Comparison of ENCODE assay signal across 11 cellular contexts in the genomic region with DNA sequence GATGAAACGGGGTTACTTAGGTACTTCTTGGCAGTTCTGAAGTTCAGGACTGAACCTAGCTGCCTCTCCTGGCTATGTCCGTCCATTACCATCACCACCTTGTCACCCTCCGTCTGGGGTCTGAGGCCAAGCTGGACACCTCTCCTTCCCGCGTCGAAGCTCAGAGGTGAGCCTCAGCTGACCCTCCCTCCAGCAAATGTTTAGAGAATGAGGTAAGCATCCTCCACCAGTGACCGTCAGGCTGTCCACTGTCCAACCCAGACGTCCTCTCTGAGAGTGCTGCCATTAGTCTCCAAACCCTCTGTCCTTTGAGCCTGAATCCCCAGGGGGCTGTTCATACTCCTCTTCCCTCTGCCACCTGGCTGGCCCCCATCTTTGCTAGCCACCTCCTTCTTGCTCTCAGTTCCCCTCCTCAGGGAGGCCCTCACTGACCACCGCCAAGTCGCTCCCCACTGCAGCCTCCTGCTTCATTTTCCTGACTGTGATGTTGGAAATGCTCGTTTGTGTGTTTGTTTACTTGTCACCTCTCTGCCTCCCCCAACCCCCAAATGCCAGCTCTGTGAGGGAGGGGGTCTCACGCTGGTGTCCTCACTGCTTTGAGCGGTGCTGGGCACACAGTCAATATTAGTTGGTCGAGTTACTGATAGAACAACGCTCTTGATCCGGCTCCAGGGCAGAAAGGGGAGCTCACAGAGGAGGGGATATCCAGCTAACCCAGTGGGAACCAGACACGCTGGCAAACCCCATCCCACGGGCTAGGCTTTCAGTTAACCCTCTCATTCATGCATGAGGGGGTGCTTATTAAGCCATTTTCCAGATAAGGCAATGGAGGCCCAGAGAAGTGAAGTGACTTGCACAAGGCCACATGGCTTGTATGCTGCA.
DNase-seq lines count a peak whose midpoint lies in the region; ATAC-seq, FAIRE-seq and TF ChIP-seq lines count a peak whose summit lies in the region.
"Had no signal": no experiment of that assay in that cellular context is flagged by ENCODE, and none has a peak within 500 bp of the region (broad histone marks: within the 10 kb centered on the region; RNA-seq: fewer than 3 reads in every experiment).

No MANE protein-coding gene starts in this region.

- TF ChIP-seq CTCF in DND-41 (IDR thresholded peaks at IDR 0.05; ENCODE audit: borderline replicate concordance, extremely low read depth, low read length, poor library complexity, severe bottlenecking) (no peak), astrocyte (IDR thresholded peaks at IDR 0.05; ENCODE audit: insufficient read depth, low read depth, low read length) (no peak), natural killer cell (IDR thresholded peaks at IDR 0.05) (no peak), body of pancreas (IDR thresholded peaks at IDR 0.05) (no peak), ascending aorta (IDR thresholded peaks at IDR 0.05) (no peak)

- H3K36me3 ChIP-seq in BLaER1 (peaks cover 27% of the 10 kb centered on the region), DND-41 (ENCODE audit: insufficient read depth, low read length) (no peaks in the 10 kb centered on the region), astrocyte (ENCODE audit: insufficient read depth, low read length) (no peaks in the 10 kb centered on the region), body of pancreas (replicated peaks in 1 of 2; ENCODE audit: insufficient read depth in 1 of 2, low read depth in 2 of 2) (no peaks in the 10 kb centered on the region), ascending aorta (no peaks in the 10 kb centered on the region)

- H3K4me1 ChIP-seq in BLaER1 (peaks cover 100% of the 10 kb centered on the region), DND-41 (ENCODE audit: insufficient read depth, low read length) (peaks cover 24% of the 10 kb centered on the region), astrocyte (ENCODE audit: insufficient read depth, low read length) (peaks cover 6% of the 10 kb centered on the region), body of pancreas (no peaks in the 10 kb centered on the region), ascending aorta (no peaks in the 10 kb centered on the region)

- H4K20me1 ChIP-seq in BLaER1 (peaks cover 100% of the 10 kb centered on the region), DND-41 (ENCODE audit: insufficient read depth, low read length) (no peaks in the 10 kb centered on the region; the same call in 1 of the 2 replicates), astrocyte (ENCODE audit: insufficient read depth, low read length) (peaks cover 34% of the 10 kb centered on the region)

- H3K4me2 ChIP-seq in BLaER1: peak overlapping the region; percentile 98
- no peak overlapping the region for H3K4me2 ChIP-seq in DND-41 (ENCODE audit: insufficient read depth, low read length)
- H3K4me2 ChIP-seq in astrocyte (ENCODE audit: low read length): no peak overlapping the region
- H3K4me2 ChIP-seq: GM23338 had no signal

- H3K4me1 Mint-ChIP-seq in astrocyte (ENCODE audit: low read depth, unreplicated experiment): peaks cover 30% of the 10 kb centered on the region
- peaks cover 92 to 98% of the 10 kb centered on the region in 2 donors for H3K4me1 Mint-ChIP-seq in natural killer cell

- DNase-seq in DND-41 (no peak), astrocyte (ENCODE audit: low read depth) (no peak), natural killer cell (no peak), ureter (ENCODE audit: low spot score) (no peak), body of pancreas (no peak), ascending aorta (ENCODE audit: low spot score in 2 of 2) (no peak)
- DNase-seq: NCI-H446 treated with DMSO at 0.1 percent for 48 hours; stimulated activated CD4-positive, alpha-beta T cell treated with anti-CD3 and anti-CD28 coated beads, Interleukin-2, amount 100 ng/mL, for 48 hours had no signal

- H3K9me3 Mint-ChIP-seq in astrocyte (ENCODE audit: unreplicated experiment): no peaks in the 10 kb centered on the region
- no peaks in the 10 kb centered on the region for H3K9me3 Mint-ChIP-seq in natural killer cell
- H3K9me3 Mint-ChIP-seq: GM23338 had no signal

- H3K9ac ChIP-seq in BLaER1: peak overlapping the region; percentile 55
- no peak overlapping the region for H3K9ac ChIP-seq in DND-41 (ENCODE audit: low read depth, low read length)
- H3K9ac ChIP-seq in astrocyte (ENCODE audit: low read length): no peak overlapping the region

- H3K27me3 ChIP-seq in BLaER1: no peaks in the 10 kb centered on the region
- H3K27me3 ChIP-seq in DND-41 (ENCODE audit: insufficient read depth, low read length, poor library complexity): no peaks in the 10 kb centered on the region
- H3K27me3 ChIP-seq in astrocyte (ENCODE audit: insufficient read depth, low read length): no peaks in the 10 kb centered on the region
- no peaks in the 10 kb centered on the region for H3K27me3 ChIP-seq in body of pancreas
- no peaks in the 10 kb centered on the region for H3K27me3 ChIP-seq in ascending aorta

- H3K27ac ChIP-seq in BLaER1 (peak overlapping the region; percentile 98), DND-41 (ENCODE audit: low read length) (peak overlapping the region; percentile 18; the same call in 1 of the 2 replicates), astrocyte (ENCODE audit: low read depth, low read length) (no peak overlapping the region), body of pancreas (peak overlapping the region in 1 of 4 donors; percentile 15), ascending aorta (no peak overlapping the region)

- peak overlapping the region; percentile 23; the same call in 1 of the 2 replicates for H3K4me3 ChIP-seq in BLaER1
- H3K4me3 ChIP-seq in DND-41 (ENCODE audit: low read depth in 1 of 2, low read length in 2 of 2): no peak overlapping the region
- no peak overlapping the region for H3K4me3 ChIP-seq in astrocyte (ENCODE audit: insufficient read depth, low read depth, low read length)
- no peak overlapping the region for H3K4me3 ChIP-seq in body of pancreas
- H3K4me3 ChIP-seq in ascending aorta: no peak overlapping the region
- H3K4me3 ChIP-seq: GM23338 had no signal

- H3K4me3 Mint-ChIP-seq in astrocyte (ENCODE audit: unreplicated experiment) (no peak overlapping the region), natural killer cell (peak overlapping the region; percentile 84)
- H3K4me3 Mint-ChIP-seq: GM23338 had no signal

- no peak for FAIRE-seq in astrocyte (lab: Jason Lieb, UNC)

- H2AFZ ChIP-seq in DND-41 (ENCODE audit: low read depth, low read length): no peak overlapping the region
- no peak overlapping the region for H2AFZ ChIP-seq in astrocyte (ENCODE audit: low read depth, low read length)
- H2AFZ ChIP-seq: GM23338 had no signal

- peaks cover 4% of the 10 kb centered on the region for H3K27me3 Mint-ChIP-seq in astrocyte (ENCODE audit: low read depth, unreplicated experiment)
- no peaks in the 10 kb centered on the region for H3K27me3 Mint-ChIP-seq in natural killer cell (ENCODE audit: low read depth in 2 of 2)

- H3K27ac Mint-ChIP-seq in astrocyte (ENCODE audit: unreplicated experiment) (peak overlapping the region; percentile 72), natural killer cell (peak overlapping the region; percentile 98 to 99)
- H3K27ac Mint-ChIP-seq: GM23338 had no signal

- no peak for TF ChIP-seq POLR2A in body of pancreas (IDR thresholded peaks at IDR 0.05)

- intact Hi-C loops in natural killer cell (cut with micrococcal nuclease): no loop called here
- intact Hi-C loops in body of pancreas (cut with DNase I): no loop called here
- intact Hi-C loops in ascending aorta (cut with DNase I): no loop called here

- ATAC-seq in DND-41 (ENCODE audit: insufficient read depth, low read depth) (no peak), natural killer cell (no peak), esophagus mucosa (no peak), body of pancreas (no peak)
- ATAC-seq: GM23338 had no signal

- H3K36me3 Mint-ChIP-seq in astrocyte (ENCODE audit: low read depth, unreplicated experiment) (peaks cover 9% of the 10 kb centered on the region), natural killer cell (no peaks in the 10 kb centered on the region)

- no peaks in the 10 kb centered on the region for H3K9me3 ChIP-seq in BLaER1
- no peaks in the 10 kb centered on the region for H3K9me3 ChIP-seq in DND-41 (ENCODE audit: insufficient read depth, low read length, severe bottlenecking)
- no peaks in the 10 kb centered on the region for H3K9me3 ChIP-seq in astrocyte (ENCODE audit: insufficient read depth, low read depth, low read length)
- no peaks in the 10 kb centered on the region for H3K9me3 ChIP-seq in body of pancreas
- H3K9me3 ChIP-seq in ascending aorta: no peaks in the 10 kb centered on the region

- peaks cover 3% of the 10 kb centered on the region; the same call in 1 of the 2 replicates for H3K79me2 ChIP-seq in DND-41 (ENCODE audit: insufficient read depth, low read length)
- no peaks in the 10 kb centered on the region for H3K79me2 ChIP-seq in astrocyte (ENCODE audit: insufficient read depth, low read length)

- 63 to 80% methylated on average over 18 of the region's 18 CpGs for WGBS in body of pancreas, 2 donors

Comparison
In these comparisons a context has a peak if more than half of its experiments do, and no peak if none do; other contexts are left out.
1. H3K27ac ChIP-seq: peak in BLaER1 (single experiment) and DND-41 (single experiment); none in astrocyte (single experiment) and ascending aorta (0 of 2).